In the genomic region with DNA sequence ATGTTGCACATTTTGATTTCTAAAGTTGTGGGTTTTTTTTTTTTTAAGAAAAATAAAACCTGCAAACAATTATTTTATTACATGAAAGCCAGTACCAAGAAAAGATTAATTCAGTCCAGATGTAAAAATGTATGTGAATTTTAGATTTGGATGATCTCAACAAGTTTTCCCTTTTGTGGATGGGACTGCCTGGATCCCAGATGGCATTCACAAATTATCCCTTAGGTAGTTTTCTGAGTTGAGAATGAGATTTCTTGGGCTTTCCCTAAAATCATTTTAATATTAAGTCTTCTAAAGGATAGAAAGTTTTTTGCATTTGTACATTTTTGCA, we compare ENCODE assay signal across 12 cellular contexts. TPM values are rescaled to one million over a fixed set of nuclear protein-coding genes. Genes with fewer than 3 reads are reported as not detected.
DNase-seq lines count a peak whose midpoint lies in the region; ATAC-seq, FAIRE-seq and TF ChIP-seq lines count a peak whose summit lies in the region.
"Had no signal": no experiment of that assay in that cellular context is flagged by ENCODE, and none has a peak within 500 bp of the region (broad histone marks: within the 10 kb centered on the region; RNA-seq: fewer than 3 reads in every experiment).

No MANE protein-coding gene starts in this region.

- in situ Hi-C loops in astrocyte of the spinal cord (cut with HindIII; ENCODE audit: low sequenced_read_pairs): no loop called here

- H4K20me1 ChIP-seq in GM23338 (replicated peaks; ENCODE audit: insufficient read depth) (no peaks in the 10 kb centered on the region), keratinocyte (ENCODE audit: control insufficient read depth, extremely low read depth, insufficient read depth, low read length) (peaks cover 2% of the 10 kb centered on the region)

- ATAC-seq in GM23338 (no peak), HG02840 (IDR thresholded peaks at IDR 0.05; ENCODE audit: low FRiP score, unreplicated experiment) (no peak)
- ATAC-seq: stimulated activated effector memory CD8-positive, alpha-beta T cell treated with anti-CD3 and anti-CD28 coated beads, Interleukin-12 subunit alpha, Interleukin-12 subunit beta, amount 100 ng/mL, for 72 hours had no signal

- H3K9me3 ChIP-seq in keratinocyte (ENCODE audit: control insufficient read depth, low read depth, low read length) (no peaks in the 10 kb centered on the region), skeletal muscle tissue (ENCODE audit: control insufficient read depth in 3 of 3, low read length in 3 of 3) (no peaks in the 10 kb centered on the region)
- H3K9me3 ChIP-seq: neutrophil had no signal

- no peaks in the 10 kb centered on the region for H3K36me3 Mint-ChIP-seq in GM23338 (ENCODE audit: low read depth)
- H3K36me3 Mint-ChIP-seq: stimulated activated effector memory CD8-positive, alpha-beta T cell treated with anti-CD3 and anti-CD28 coated beads, Interleukin-12 subunit alpha, Interleukin-12 subunit beta, amount 100 ng/mL, for 72 hours had no signal

- H3K9me2 ChIP-seq in GM23338 (ENCODE audit: insufficient read depth): no peaks in the 10 kb centered on the region

- peak overlapping the region; percentile 97 for H3K4me2 ChIP-seq in GM23338
- peak overlapping the region; percentile 95 for H3K4me2 ChIP-seq in keratinocyte (ENCODE audit: control insufficient read depth, extremely low read depth, insufficient read depth, low read depth, low read length)

- H2AFZ ChIP-seq in GM23338 (no peak overlapping the region), keratinocyte (ENCODE audit: control insufficient read depth, low read length) (no peak overlapping the region)

- H3K27me3 ChIP-seq in GM23338 (ENCODE audit: insufficient read depth): peaks cover 7% of the 10 kb centered on the region; the same call in 1 of the 2 replicates
- no peaks in the 10 kb centered on the region for H3K27me3 ChIP-seq in keratinocyte (ENCODE audit: control insufficient read depth, extremely low read depth, insufficient read depth, low read length)
- H3K27me3 ChIP-seq in skeletal muscle tissue (ENCODE audit: control insufficient read depth in 3 of 3, insufficient read depth in 3 of 3, low read length in 3 of 3): no peaks in the 10 kb centered on the region

- FAIRE-seq in keratinocyte (lab: Jason Lieb, UNC): no peak

- dilution Hi-C loops in keratinocyte (cut with MboI; ENCODE audit: extremely low pct_ligation_motif_present, low sequenced_read_pairs): no loop called here

- H3K79me2 ChIP-seq in GM23338 (replicated peaks; ENCODE audit: insufficient read depth) (peaks cover 65% of the 10 kb centered on the region), keratinocyte (ENCODE audit: control insufficient read depth, insufficient read depth, low read length) (peaks cover 94% of the 10 kb centered on the region)

- TF ChIP-seq CTCF in GM23338 (conservative IDR thresholded peaks at IDR 0.05; ENCODE audit: low read depth in 2 of 2) (no peak), astrocyte of the spinal cord (IDR thresholded peaks at IDR 0.05; ENCODE audit: low read depth, low read length) (no peak), keratinocyte (optimal IDR thresholded peaks at IDR 0.05 in 1 of 3, IDR thresholded peaks at IDR 0.05 in 1 of 3, conservative IDR thresholded peaks at IDR 0.05 in 1 of 3; ENCODE audit: extremely low read depth in 1 of 3, insufficient read depth in 2 of 3, low read length in 3 of 3) (no peak)

- H3K9me1 ChIP-seq in keratinocyte (ENCODE audit: control insufficient read depth, extremely low read depth, insufficient read depth, low read length): peaks cover 3% of the 10 kb centered on the region

- peaks cover 12% of the 10 kb centered on the region for H3K27me3 Mint-ChIP-seq in GM23338 (ENCODE audit: insufficient read depth, low read depth, poor library complexity)

- no peak overlapping the region for H3K4me3 ChIP-seq in GM23338
- peak overlapping the region; percentile 84 for H3K4me3 ChIP-seq in astrocyte of the spinal cord (ENCODE audit: low read depth, low read length)
- peak overlapping the region in 1 of 3 experiments; percentile 2 for H3K4me3 ChIP-seq in keratinocyte (ENCODE audit: control insufficient read depth in 2 of 3, extremely low read depth in 1 of 3, insufficient read depth in 2 of 3, low read depth in 1 of 3, low read length in 3 of 3)
- H3K4me3 ChIP-seq in skeletal muscle tissue (ENCODE audit: low read length in 3 of 3): no peak overlapping the region

- H3K4me1 Mint-ChIP-seq in GM23338: peaks cover 28% of the 10 kb centered on the region

- no peaks in the 10 kb centered on the region for H3K9me3 Mint-ChIP-seq in GM23338
- H3K9me3 Mint-ChIP-seq: stimulated activated effector memory CD8-positive, alpha-beta T cell treated with anti-CD3 and anti-CD28 coated beads, Interleukin-12 subunit alpha, Interleukin-12 subunit beta, amount 100 ng/mL, for 72 hours had no signal

- H3K4me1 ChIP-seq in GM23338 (ENCODE audit: insufficient read depth) (peaks cover 26% of the 10 kb centered on the region), keratinocyte (ENCODE audit: control insufficient read depth, extremely low read depth, insufficient read depth, low read length) (peaks cover 48% of the 10 kb centered on the region), skeletal muscle tissue (ENCODE audit: control insufficient read depth in 3 of 3, insufficient read depth in 3 of 3, low read length in 3 of 3) (peaks cover 3 to 13% (median 5%) of the 10 kb centered on the region in 3 donors)

- no peak overlapping the region for H3K27ac Mint-ChIP-seq in GM23338
- H3K27ac Mint-ChIP-seq: stimulated activated effector memory CD8-positive, alpha-beta T cell treated with anti-CD3 and anti-CD28 coated beads, Interleukin-12 subunit alpha, Interleukin-12 subunit beta, amount 100 ng/mL, for 72 hours had no signal

- no peaks in the 10 kb centered on the region for H3F3A ChIP-seq in GM23338 (replicated peaks; ENCODE audit: low read depth)

- H3K9ac ChIP-seq in keratinocyte (ENCODE audit: control insufficient read depth, extremely low read depth, insufficient read depth, low read length): no peak overlapping the region
- no peak overlapping the region for H3K9ac ChIP-seq in skeletal muscle tissue (ENCODE audit: low read depth in 1 of 3, low read length in 3 of 3)

- DNase-seq in GM23338 (ENCODE audit: low spot score) (no peak), astrocyte of the spinal cord (ENCODE audit: low read depth, low spot score) (no peak), keratinocyte (ENCODE audit: low read depth, low spot score) (no peak), HPDE6-E6E7 (ENCODE audit: extremely low spot score) (no peak), HCEC 1CT (no peak)
- no peak for DNase-seq in effector CD8-positive, alpha-beta T cell (lab: John Stamatoyannopoulos, UW)
- DNase-seq: stimulated activated CD4-positive, alpha-beta T cell treated with anti-CD3 and anti-CD28 coated beads, Interleukin-2, amount 100 ng/mL, for 24 hours; T-helper 9 cell had no signal

- H3K27ac ChIP-seq in GM23338 (ENCODE audit: low read depth) (no peak overlapping the region), keratinocyte (ENCODE audit: control insufficient read depth, insufficient read depth, low read length) (no peak overlapping the region), skeletal muscle tissue (ENCODE audit: low read depth, low read length) (peak overlapping the region; percentile 82)
- H3K27ac ChIP-seq: neutrophil had no signal

- H3K36me3 ChIP-seq in GM23338 (ENCODE audit: insufficient read depth) (no peaks in the 10 kb centered on the region), keratinocyte (ENCODE audit: control insufficient read depth in 2 of 2, extremely low read depth in 1 of 2, insufficient read depth in 2 of 2, low read length in 2 of 2) (peaks cover 3 to 17% of the 10 kb centered on the region in 2 experiments), skeletal muscle tissue (ENCODE audit: control insufficient read depth in 3 of 3, insufficient read depth in 3 of 3, low read length in 3 of 3) (no peaks in the 10 kb centered on the region)
- H3K36me3 ChIP-seq: neutrophil had no signal

- no peak overlapping the region for H3K4me3 Mint-ChIP-seq in GM23338
- H3K4me3 Mint-ChIP-seq: stimulated activated effector memory CD8-positive, alpha-beta T cell treated with anti-CD3 and anti-CD28 coated beads, Interleukin-12 subunit alpha, Interleukin-12 subunit beta, amount 100 ng/mL, for 72 hours had no signal

TF ChIP-seq in GM23338, 12 proteins besides CTCF, POLR2A, EP300 and RAD21:
- TF ChIP-seq POLR2AphosphoS5 (IDR thresholded peaks at IDR 0.05; ENCODE audit: low read depth): no peak

RNA-seq across cellular contexts. Expression of gene FRMD6, which starts 2.8 kb away (rescaled TPM):
- 15.9 and 18.7 TPM in 2 replicates for total RNA-seq in GM23338 (2014; rRNA removed; shearing (Covaris generic))
- polyA plus RNA-seq in GM23338 (2016; fragmentation: Nextera tagmentation; extraction: Ambion mirVana) (5.4 and 5.7 TPM in 2 replicates), keratinocyte (116 to 122 TPM (median 120 TPM) in 3 replicates)
- 28.5 TPM for polyA plus RNA-seq in keratinocyte (2011; ENCODE audit: low read depth)
- 60.2 and 96.5 TPM in 2 replicates for polyA plus RNA-seq in keratinocyte (2011; cell fraction: cytosol; rRNA removed)
- polyA plus RNA-seq in keratinocyte (2011; cell fraction: nucleus; rRNA removed): 130 and 133 TPM in 2 replicates
- polyA plus RNA-seq in keratinocyte (2012; ENCODE audit: low replicate concordance): 53.6 and 94.8 TPM in 2 replicates
- polyA minus RNA-seq in keratinocyte: 122 to 230 TPM (median 217 TPM) in 3 replicates
- 159 TPM for polyA minus RNA-seq in keratinocyte (2011; cell fraction: cytosol; rRNA and poly(A)+ RNA removed)
- 314 and 552 TPM in 2 replicates for polyA minus RNA-seq in keratinocyte (2011; cell fraction: nucleus; rRNA and poly(A)+ RNA removed)
- total RNA-seq in skeletal muscle tissue: 33.4 TPM
